In the genomic region with DNA sequence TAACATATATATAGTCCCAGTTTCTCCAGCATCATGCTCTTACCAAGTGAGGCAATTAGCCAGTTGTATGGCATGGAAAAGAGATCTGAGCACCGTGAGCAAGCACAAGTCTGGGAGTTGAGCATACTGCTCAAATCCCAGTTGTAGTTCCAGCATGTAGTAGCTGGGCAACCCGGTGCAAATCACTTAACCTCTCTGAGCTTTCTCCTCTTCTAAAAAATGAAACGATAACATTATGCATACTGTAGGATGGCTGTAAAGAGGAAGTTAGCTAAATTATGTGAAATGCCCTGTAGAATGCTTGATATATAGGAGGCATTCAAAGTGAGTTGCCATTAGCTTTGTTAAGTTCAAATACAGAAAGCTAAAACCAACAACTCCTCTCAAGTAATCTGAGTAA, we compare ENCODE assay signal across 16 cellular contexts.
"Had no signal": no experiment of that assay in that cellular context is flagged by ENCODE, and none has a peak within 500 bp of the region (broad histone marks: within the 10 kb centered on the region; RNA-seq: fewer than 3 reads in every experiment).

No MANE protein-coding gene starts in this region.

- H3K4me3 ChIP-seq: esophagus squamous epithelium, lung, thyroid gland had no signal

- H3K9me3 ChIP-seq: esophagus squamous epithelium, thyroid gland had no signal

- H3K36me3 ChIP-seq: esophagus squamous epithelium, thyroid gland had no signal

- ATAC-seq: left cardiac atrium, right cardiac atrium, WTC11 had no signal

- DNase-seq: activated CD4-positive, alpha-beta T cell treated with anti-CD3 and anti-CD28 coated beads for 48 hours; activated naive CD4-positive, alpha-beta T cell; aorta; esophagus squamous epithelium; foreskin fibroblast; head of caudate nucleus; left cardiac atrium; midbrain; naive B cell; posterior cingulate gyrus; right cardiac atrium; small intestine; thyroid gland had no signal

- H3K9me3 Mint-ChIP-seq: activated T-helper 1 cell treated with anti-CD3 and anti-CD28 coated beads, Interleukin-12 subunit alpha, Interleukin-12 subunit beta, Interleukin-2, Interleukin-4 antibody, amounts not matched to agents 30 ng/mL and 10 ng/mL and 1 ng/mL, durations not matched to agents 14 hours and 24 hours and 36 hours; naive B cell; WTC11 had no signal

- H3K36me3 Mint-ChIP-seq: naive B cell, WTC11 had no signal

- H3K27me3 ChIP-seq: esophagus squamous epithelium, thyroid gland had no signal

- H3K27me3 Mint-ChIP-seq: naive B cell had no signal

- H3K27ac Mint-ChIP-seq: activated T-helper 1 cell treated with anti-CD3 and anti-CD28 coated beads, Interleukin-12 subunit alpha, Interleukin-12 subunit beta, Interleukin-2, Interleukin-4 antibody, amounts not matched to agents 30 ng/mL and 10 ng/mL and 1 ng/mL, durations not matched to agents 14 hours and 24 hours and 36 hours; WTC11 had no signal

- H3K27ac ChIP-seq: esophagus squamous epithelium, thyroid gland had no signal

- H3K4me3 Mint-ChIP-seq: activated T-helper 1 cell treated with anti-CD3 and anti-CD28 coated beads, Interleukin-12 subunit alpha, Interleukin-12 subunit beta, Interleukin-2, Interleukin-4 antibody, amounts not matched to agents 30 ng/mL and 10 ng/mL and 1 ng/mL, durations not matched to agents 14 hours and 24 hours and 36 hours; WTC11 had no signal
